ENCODE assay signal across 1 cellular context in genomic region chr13:49996951-49997895, GRCh38.
TF ChIP-seq lines count a peak whose summit lies in the region.

Gene TRIM13 (plus strand): TSS chr13:49997042. CDS start chr13:50011941, 14,899 bp downstream.

TF ChIP-seq in K562, 482 proteins besides CTCF, POLR2A, EP300 and RAD21 (continued from another document and continues in another):
- TF ChIP-seq ZBTB26 (CRISPR knock-in tag; IDR thresholded peaks at IDR 0.05) = no peak
- TF ChIP-seq ZNF212 (CRISPR knock-in tag; IDR thresholded peaks at IDR 0.05) = no peak
- 0 out of 2 replicates have a peak, but pooled peaks have one; percentile 4 for TF ChIP-seq ARID4B (CRISPR knock-in tag; IDR thresholded peaks at IDR 0.05)
- TF ChIP-seq ZNF134 (CRISPR knock-in tag; conservative IDR thresholded peaks at IDR 0.05) = no peak
- no peak for TF ChIP-seq FIP1L1 (IDR thresholded peaks at IDR 0.05; ENCODE audit: low read depth, low read length, poor library complexity, severe bottlenecking)
- TF ChIP-seq ZBED1 (IDR thresholded peaks at IDR 0.05) = no peak
- no peak for TF ChIP-seq CREB1 (IDR thresholded peaks at IDR 0.05)
- peak; percentile 41; the same call in 1 of the 2 replicates for TF ChIP-seq CREB1 (CRISPR knock-in tag; IDR thresholded peaks at IDR 0.05)
- peak; percentile 59 for TF ChIP-seq HNRNPLL (IDR thresholded peaks at IDR 0.05; ENCODE audit: low read depth, low read length, poor library complexity, severe bottlenecking)
- no peak for TF ChIP-seq ETS2 (tag; IDR thresholded peaks at IDR 0.05; ENCODE audit: borderline replicate concordance, poor library complexity, severe bottlenecking)
- TF ChIP-seq FOXP1 (CRISPR knock-in tag; IDR thresholded peaks at IDR 0.05) = peak; percentile 23; the same call in 1 of the 2 replicates
- no peak for TF ChIP-seq CBX2 (IDR thresholded peaks at IDR 0.05; ENCODE audit: insufficient read depth, low read length, poor library complexity, severe bottlenecking)
- 0 out of 4 replicates have a peak, but pooled peaks of 1 of the 2 experiments have one; percentile 17 for TF ChIP-seq HDAC1 (IDR thresholded peaks at IDR 0.05)
- 0 out of 4 replicates have a peak, but pooled peaks of 1 of the 2 experiments have one; percentile 10 for TF ChIP-seq NRF1 (conservative IDR thresholded peaks at IDR 0.05 in 1 of 2, IDR thresholded peaks at IDR 0.05 in 1 of 2)
- TF ChIP-seq IRF1 (CRISPR knock-in tag; IDR thresholded peaks at IDR 0.05; ENCODE audit: borderline replicate concordance) = no peak
- TF ChIP-seq ZBTB11 (CRISPR knock-in tag; IDR thresholded peaks at IDR 0.05) = 0 out of 6 replicates have a peak, but pooled peaks of 1 of the 3 experiments have one; percentile 33
- no peak for TF ChIP-seq ZNF830 (CRISPR knock-in tag; IDR thresholded peaks at IDR 0.05)
- TF ChIP-seq RFX7 (CRISPR knock-in tag; IDR thresholded peaks at IDR 0.05) = no peak
- TF ChIP-seq SP1 (CRISPR knock-in tag; IDR thresholded peaks at IDR 0.05) = peak; percentile 20; the same call in 1 of the 2 replicates
- TF ChIP-seq ZC3H11A (IDR thresholded peaks at IDR 0.05; ENCODE audit: low read depth, low read length) = no peak
- no peak for TF ChIP-seq TFE3 (CRISPR knock-in tag; IDR thresholded peaks at IDR 0.05)
- no peak for TF ChIP-seq ZNF408 (CRISPR knock-in tag; IDR thresholded peaks at IDR 0.05; ENCODE audit: low read depth)
- no peak for TF ChIP-seq MAX (CRISPR knock-in tag; IDR thresholded peaks at IDR 0.05)
- peak; percentile 69 for TF ChIP-seq SMAD4 (CRISPR knock-in tag; conservative IDR thresholded peaks at IDR 0.05)
- no peak for TF ChIP-seq ARID3A (IDR thresholded peaks at IDR 0.05; ENCODE audit: borderline replicate concordance, low read depth, low read length)
- TF ChIP-seq HMGXB4 (CRISPR knock-in tag; IDR thresholded peaks at IDR 0.05) = peak; percentile 79; the same call in 1 of the 2 replicates
- no peak for TF ChIP-seq CUX1 (CRISPR knock-in tag; IDR thresholded peaks at IDR 0.05)
- 0 out of 4 replicates have a peak, but pooled peaks of 1 of the 2 experiments have one; percentile 11 for TF ChIP-seq ZNF639 (CRISPR knock-in tag; conservative IDR thresholded peaks at IDR 0.05 in 1 of 2, IDR thresholded peaks at IDR 0.05 in 1 of 2)
- peak; percentile 93 for TF ChIP-seq PHF8 (IDR thresholded peaks at IDR 0.05; ENCODE audit: borderline replicate concordance, low read length)
- no peak for TF ChIP-seq ZNF785 (CRISPR knock-in tag; IDR thresholded peaks at IDR 0.05)
- TF ChIP-seq SNRNP70 (optimal IDR thresholded peaks at IDR 0.05; ENCODE audit: low read depth, low read length) = no peak
- TF ChIP-seq RB1 (IDR thresholded peaks at IDR 0.05; ENCODE audit: low read depth) = peak; percentile 59; the same call in 1 of the 2 replicates
- no peak for TF ChIP-seq NCOR1 (IDR thresholded peaks at IDR 0.05)
- no peak; the same call in 1 of the 2 replicates for TF ChIP-seq SMC3 (conservative IDR thresholded peaks at IDR 0.05; ENCODE audit: insufficient read depth, low read depth, low read length)
- no peak for TF ChIP-seq MCM2 (IDR thresholded peaks at IDR 0.05; ENCODE audit: low read depth)
